ENCODE assay signal across 8 cellular contexts in genomic region chr14:79278286-79278797, GRCh38.
DNase-seq lines count a peak whose midpoint lies in the region; ATAC-seq, FAIRE-seq and TF ChIP-seq lines count a peak whose summit lies in the region.

No MANE protein-coding gene starts in this region.

- TF ChIP-seq EP300 in SK-N-SH (IDR thresholded peaks at IDR 0.05; ENCODE audit: borderline replicate concordance in 1 of 2, low read depth in 1 of 2, low read length in 1 of 2) = no peak

- DNase-seq in AG04449 (ENCODE audit: low read depth, low spot score) (no peak), SK-N-SH (peak; percentile 4), foreskin fibroblast (no peak), osteoblast (ENCODE audit: insufficient read length, low spot score, missing footprints) (no peak), H54 (ENCODE audit: insufficient read length, low spot score) (no peak), NCI-H510A treated with DMSO at 0.1 percent for 48 hours (lab: John Stamatoyannopoulos, UW) (no peak)

- H3K4me1 ChIP-seq in SK-N-SH (ENCODE audit: control insufficient read depth in 1 of 2, insufficient read depth in 2 of 2, low read depth in 1 of 2, low read length in 1 of 2) (peaks cover 0 to 11% of the 10 kb centered on the region in 2 experiments; a peak in 1 of 4 replicates), osteoblast (ENCODE audit: insufficient read depth, low read length) (no peaks in the 10 kb centered on the region)

- H4K20me1 ChIP-seq in SK-N-SH (ENCODE audit: insufficient read depth) (no peaks in the 10 kb centered on the region), osteoblast (ENCODE audit: insufficient read depth, low read length) (no peaks in the 10 kb centered on the region)

- no peak for FAIRE-seq in H54 (lab: Jason Lieb, UNC)

- H3K4me3 ChIP-seq in AG04449 (ENCODE audit: low read depth, low read length) = peak overlapping the region; percentile 77
- H3K4me3 ChIP-seq in SK-N-SH (ENCODE audit: low read depth in 2 of 2, low read length in 1 of 2) = peak overlapping the region; percentile 63 to 75
- peak overlapping the region; percentile 53 to 67 for H3K4me3 ChIP-seq in foreskin fibroblast (ENCODE audit: low read depth in 1 of 2, low read length in 2 of 2)
- peak overlapping the region; percentile 71 for H3K4me3 ChIP-seq in osteoblast (ENCODE audit: insufficient read depth, low read length)

- TF ChIP-seq CTCF in AG04449 (IDR thresholded peaks at IDR 0.05; ENCODE audit: insufficient read depth, low read length, missing control alignments) (no peak), SK-N-SH (IDR thresholded peaks at IDR 0.05) (no peak), foreskin fibroblast (IDR thresholded peaks at IDR 0.05; ENCODE audit: low read depth, low read length) (no peak), osteoblast (IDR thresholded peaks at IDR 0.05; ENCODE audit: extremely low read depth, low read depth, low read length) (no peak)

- WGBS in SK-N-SH (ENCODE audit: low lambda C conversion rate) = 4% methylated on average over 10 of the region's 18 CpGs

- no peaks in the 10 kb centered on the region for H3K9me3 ChIP-seq in SK-N-SH
- no peaks in the 10 kb centered on the region for H3K9me3 ChIP-seq in osteoblast (ENCODE audit: low read depth, low read length)

- H3K79me2 ChIP-seq in SK-N-SH (ENCODE audit: insufficient read depth) (no peaks in the 10 kb centered on the region; the same call in 1 of the 2 replicates), osteoblast (ENCODE audit: insufficient read depth, low read length) (no peaks in the 10 kb centered on the region)

- H3K36me3 ChIP-seq in SK-N-SH (replicated peaks in 1 of 2; ENCODE audit: control insufficient read depth in 1 of 2, insufficient read depth in 2 of 2, low read length in 1 of 2) = no peaks in the 10 kb centered on the region
- H3K36me3 ChIP-seq in osteoblast (ENCODE audit: insufficient read depth, low read length) = no peaks in the 10 kb centered on the region

- H3K27ac ChIP-seq in SK-N-SH (ENCODE audit: low read depth in 2 of 2, low read length in 1 of 2) = no peak overlapping the region
- H3K27ac ChIP-seq in osteoblast (ENCODE audit: low read depth, low read length) = no peak overlapping the region

- H3K27me3 ChIP-seq in SK-N-SH (ENCODE audit: insufficient read depth) = no peaks in the 10 kb centered on the region
- H3K27me3 ChIP-seq in osteoblast (ENCODE audit: insufficient read depth, low read length) = no peaks in the 10 kb centered on the region

- peak overlapping the region; percentile 55; the same call in 1 of the 2 replicates for H3K9ac ChIP-seq in SK-N-SH

- no peak for ATAC-seq in GM21717 (IDR thresholded peaks at IDR 0.05; ENCODE audit: unreplicated experiment)
- ATAC-seq in GM18502 (IDR thresholded peaks at IDR 0.05; ENCODE audit: poor library complexity, unreplicated experiment) = no peak

- no peaks in the 10 kb centered on the region for H3F3A ChIP-seq in SK-N-SH (replicated peaks; ENCODE audit: insufficient read depth)

- no peak for TF ChIP-seq POLR2A in H54 (IDR thresholded peaks at IDR 0.05; ENCODE audit: low read depth, low read length)

- CTCF ChIA-PET in AG04449 (lab: Yijun Ruan, JAX) = interaction anchor here (0.9 kb wide), 1 partner anchor 265 kb away, joined by 4 read pairs; no protein-coding TSS in a partner anchor
- CTCF ChIA-PET in SK-N-SH (lab: Yijun Ruan, JAX) = no interaction called here

- H3K4me2 ChIP-seq in SK-N-SH = peak overlapping the region; percentile 95
- peak overlapping the region; percentile 75 for H3K4me2 ChIP-seq in osteoblast (ENCODE audit: insufficient read depth, low read length)

- POLR2A ChIA-PET in AG04449 (lab: Yijun Ruan, JAX) = no interaction called here
- POLR2A ChIA-PET in SK-N-SH (lab: Yijun Ruan, JAX) = no interaction called here

- H2AFZ ChIP-seq in SK-N-SH (ENCODE audit: low read depth) (peak overlapping the region; percentile 94), osteoblast (ENCODE audit: low read length) (peak overlapping the region; percentile 59)

- H3K9me2 ChIP-seq in SK-N-SH = no peaks in the 10 kb centered on the region

- TF ChIP-seq RAD21 in SK-N-SH (IDR thresholded peaks at IDR 0.05; ENCODE audit: low read length) = no peak

TF ChIP-seq in SK-N-SH, 30 proteins besides CTCF, POLR2A, EP300 and RAD21:
- TF ChIP-seq USF1 (IDR thresholded peaks at IDR 0.05; ENCODE audit: borderline replicate concordance, low read depth) = no peak
- TF ChIP-seq, protein P1, sequence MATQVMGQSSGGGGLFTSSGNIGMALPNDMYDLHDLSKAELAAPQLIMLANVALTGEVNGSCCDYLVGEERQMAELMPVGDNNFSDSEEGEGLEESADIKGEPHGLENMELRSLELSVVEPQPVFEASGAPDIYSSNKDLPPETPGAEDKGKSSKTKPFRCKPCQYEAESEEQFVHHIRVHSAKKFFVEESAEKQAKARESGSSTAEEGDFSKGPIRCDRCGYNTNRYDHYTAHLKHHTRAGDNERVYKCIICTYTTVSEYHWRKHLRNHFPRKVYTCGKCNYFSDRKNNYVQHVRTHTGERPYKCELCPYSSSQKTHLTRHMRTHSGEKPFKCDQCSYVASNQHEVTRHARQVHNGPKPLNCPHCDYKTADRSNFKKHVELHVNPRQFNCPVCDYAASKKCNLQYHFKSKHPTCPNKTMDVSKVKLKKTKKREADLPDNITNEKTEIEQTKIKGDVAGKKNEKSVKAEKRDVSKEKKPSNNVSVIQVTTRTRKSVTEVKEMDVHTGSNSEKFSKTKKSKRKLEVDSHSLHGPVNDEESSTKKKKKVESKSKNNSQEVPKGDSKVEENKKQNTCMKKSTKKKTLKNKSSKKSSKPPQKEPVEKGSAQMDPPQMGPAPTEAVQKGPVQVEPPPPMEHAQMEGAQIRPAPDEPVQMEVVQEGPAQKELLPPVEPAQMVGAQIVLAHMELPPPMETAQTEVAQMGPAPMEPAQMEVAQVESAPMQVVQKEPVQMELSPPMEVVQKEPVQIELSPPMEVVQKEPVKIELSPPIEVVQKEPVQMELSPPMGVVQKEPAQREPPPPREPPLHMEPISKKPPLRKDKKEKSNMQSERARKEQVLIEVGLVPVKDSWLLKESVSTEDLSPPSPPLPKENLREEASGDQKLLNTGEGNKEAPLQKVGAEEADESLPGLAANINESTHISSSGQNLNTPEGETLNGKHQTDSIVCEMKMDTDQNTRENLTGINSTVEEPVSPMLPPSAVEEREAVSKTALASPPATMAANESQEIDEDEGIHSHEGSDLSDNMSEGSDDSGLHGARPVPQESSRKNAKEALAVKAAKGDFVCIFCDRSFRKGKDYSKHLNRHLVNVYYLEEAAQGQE (IDR thresholded peaks at IDR 0.05; ENCODE audit: low read depth, low read length) = no peak
- TF ChIP-seq POLR2AphosphoS5 (IDR thresholded peaks at IDR 0.05; ENCODE audit: low read depth, low read length) = no peak
- no peak for TF ChIP-seq MXI1 (IDR thresholded peaks at IDR 0.05; ENCODE audit: low read depth, low read length)
